ENCODE assay signal across 6 cellular contexts in the genomic region with DNA sequence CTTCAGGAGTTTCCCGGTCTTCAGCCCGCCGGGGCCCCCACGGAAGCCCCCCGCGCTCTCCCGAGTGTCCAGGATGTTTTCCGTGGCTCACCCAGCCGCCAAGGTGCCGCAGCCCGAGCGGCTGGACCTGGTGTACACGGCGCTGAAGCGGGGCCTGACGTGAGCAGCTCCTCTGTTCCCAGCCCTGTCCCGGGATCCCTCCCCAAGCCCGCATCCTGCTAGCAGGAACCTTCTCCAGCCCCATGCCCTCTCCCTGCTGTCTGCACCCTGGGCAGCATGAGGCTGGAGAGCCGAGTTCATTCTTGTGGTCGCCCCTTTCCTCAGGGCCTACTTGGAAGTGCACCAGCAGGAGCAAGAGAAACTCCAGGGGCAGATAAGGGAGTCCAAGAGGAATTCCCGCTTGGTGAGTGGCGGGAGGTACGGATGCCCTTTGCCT. TPM values are rescaled to one million over a fixed set of nuclear protein-coding genes. Genes with fewer than 3 reads are reported as not detected.
A peak's percentile ranks its signal among the peaks of the same experiment; 100 is the strongest.
DNase-seq lines count a peak whose midpoint lies in the region; ATAC-seq, FAIRE-seq and TF ChIP-seq lines count a peak whose summit lies in the region.

No MANE protein-coding gene starts in this region.

- H3K27ac ChIP-seq in K562 (ENCODE audit: extremely low read depth, low read depth, low read length), result no peak overlapping the region

- no peak for TF ChIP-seq RAD21 in K562 (CRISPR knock-in tag; conservative IDR thresholded peaks at IDR 0.05 in 1 of 2, IDR thresholded peaks at IDR 0.05 in 1 of 2)

- H3K4me3 ChIP-seq in GM08714 (ENCODE audit: low read length) (peak overlapping the region; percentile 75; the same call in 1 of the 2 replicates), K562 (no peak overlapping the region)

- no peak overlapping the region; a peak in 1 of 4 replicates for H3K9ac ChIP-seq in K562 (ENCODE audit: insufficient read depth in 1 of 2, low read depth in 2 of 2, low read length in 2 of 2)

- H3K4me2 ChIP-seq in K562 (ENCODE audit: insufficient read depth, low read length), result no peak overlapping the region

- no peaks in the 10 kb centered on the region for H3K27me3 ChIP-seq in K562 (ENCODE audit: control insufficient read depth in 2 of 2, insufficient read depth in 2 of 2, low read length in 2 of 2)

- no peak overlapping the region for H2AFZ ChIP-seq in K562 (ENCODE audit: low read depth, low read length)

- TF ChIP-seq POLR2A in K562 (conservative IDR thresholded peaks at IDR 0.05), result no peak

- H3K4me1 ChIP-seq in K562 (replicated peaks in 1 of 2; ENCODE audit: control insufficient read depth in 2 of 2, insufficient read depth in 2 of 2, low read length in 2 of 2), result peaks cover 0 to 37% of the 10 kb centered on the region in 2 experiments; a peak in 2 of 5 replicates

- in situ Hi-C loops in K562 (cut with MboI), result loop anchor here (5.0 kb wide), 1 partner anchor 104 kb away; no protein-coding TSS in a partner anchor

- H3K9me3 Mint-ChIP-seq in nephron, result no peaks in the 10 kb centered on the region

- H3K9me1 ChIP-seq in K562 (ENCODE audit: control insufficient read depth, insufficient read depth, low read length), result no peaks in the 10 kb centered on the region

- H3K36me3 ChIP-seq in K562 (ENCODE audit: control insufficient read depth, insufficient read depth, low read length), result peaks cover 27% of the 10 kb centered on the region; the same call in 1 of the 3 replicates

- no TSS peak for BruUV-seq in K562 (replicated peaks; lab: Mats Ljungman, UMichigan)

- peak overlapping the region; percentile 74 to 82 (median 77) for H3K4me3 Mint-ChIP-seq in nephron

- H3K27me3 Mint-ChIP-seq in nephron (ENCODE audit: low read depth), result peaks cover 38% of the 10 kb centered on the region

- DNase-seq in K562 (ENCODE audit: extremely low read depth in 1 of 4, low spot score in 3 of 4) (no peak), foreskin melanocyte (no peak), NCI-H1417 treated with DMSO at 0.1 percent for 48 hours (lab: John Stamatoyannopoulos, UW) (no peak)

- peaks cover 3% of the 10 kb centered on the region; the same call in 2 of the 3 replicates for H3K79me2 ChIP-seq in K562 (ENCODE audit: control insufficient read depth, insufficient read depth, low read length)

- peaks cover 18% of the 10 kb centered on the region for H3K4me1 Mint-ChIP-seq in nephron

- CTCF ChIA-PET in K562 (lab: Yijun Ruan, JAX; ENCODE audit: low intra/inter-chr PET ratio), result no interaction called here

- H3K27ac Mint-ChIP-seq in nephron, result peak overlapping the region in 2 of 3 experiments; percentile 18 to 24

- H3K9me3 ChIP-seq in K562 (replicated peaks; ENCODE audit: control insufficient read depth, insufficient read depth, low read depth, low read length), result no peaks in the 10 kb centered on the region

- no peak for ATAC-seq in K562
- ATAC-seq in GM21367 (IDR thresholded peaks at IDR 0.05; ENCODE audit: unreplicated experiment), result no peak

- peaks cover 33% of the 10 kb centered on the region for H3K36me3 Mint-ChIP-seq in nephron (ENCODE audit: low read depth)

- WGBS in K562 (ENCODE audit: insufficient coverage, low coverage, missing lambda C conversion rate), result 93% methylated on average over 10 of the region's 23 CpGs

- POLR2A ChIA-PET in K562 (lab: Yijun Ruan, JAX), result interaction anchor here (0.6 kb wide), 2 partner anchors 226 to 278 kb away, joined by 3 to 4 read pairs; no protein-coding TSS in a partner anchor

- no peak for TF ChIP-seq EP300 in K562 (IDR thresholded peaks at IDR 0.05; ENCODE audit: low read length)

- TF ChIP-seq CTCF in K562 (IDR thresholded peaks at IDR 0.05 in 2 of 3, conservative IDR thresholded peaks at IDR 0.05 in 1 of 3; ENCODE audit: insufficient read depth in 2 of 3, low read depth in 1 of 3, low read length in 3 of 3), result no peak
- no peak for TF ChIP-seq CTCF in nephron (IDR thresholded peaks at IDR 0.05; ENCODE audit: unreplicated experiment in 3 of 3)

- peaks cover 12% of the 10 kb centered on the region for H4K20me1 ChIP-seq in K562 (replicated peaks; ENCODE audit: control insufficient read depth, insufficient read depth, low read length)

- no peak for FAIRE-seq in K562 (lab: Jason Lieb, UNC)

- intact Hi-C loops in K562 (cut with micrococcal nuclease), result no loop called here

RNA-seq across cellular contexts. Expression of gene RIPOR1, which starts 10.1 kb away (rescaled TPM):
- 26.1 and 49.9 TPM in 2 replicates for total RNA-seq in K562 (2011; cell fraction: chromatin; rRNA removed; ENCODE audit: low replicate concordance)
- 21.0 and 27.9 TPM in 2 replicates for total RNA-seq in K562 (2011; cell fraction: nucleolus; rRNA removed)
- total RNA-seq in K562 (2011; cell fraction: nucleoplasm; rRNA removed), result 23.4 and 27.7 TPM in 2 replicates
- 3.5 and 7.9 TPM in 2 replicates for total RNA-seq in K562 (2014; rRNA removed)
- 1.2 and 1.4 TPM in 2 replicates for total RNA-seq in K562 (2014; rRNA removed; fragmentation: Illumina TruSeq; extraction: Trizol)
- 3.0 and 3.1 TPM in 2 replicates for total RNA-seq in K562 (2015; rRNA removed; fragmentation: Illumina TruSeq; extraction: Trizol)
- total RNA-seq in K562 (2021), result 25.4 and 31.1 TPM in 2 replicates
- 2.2 and 6.3 TPM in 2 replicates for polyA plus RNA-seq in K562 (2011; rRNA removed)
- polyA plus RNA-seq in K562 (2011; cell fraction: cytosol; rRNA removed), result 1.4 and 2.4 TPM in 2 replicates
- polyA plus RNA-seq in K562 (2011; cell fraction: nucleus; rRNA removed), result 19.6 and 20.6 TPM in 2 replicates
- polyA plus RNA-seq in K562 (2012), result 14.5 and 15.2 TPM in 2 replicates
- 10.0 and 14.1 TPM in 2 replicates for polyA plus RNA-seq in K562 (2014; fragmentation: Illumina TruSeq; extraction: Trizol)
- under 1 TPM; 0.36 to 0.37 TPM for polyA plus RNA-seq in K562 (2014; fragmentation: Nextera tagmentation; extraction: Ambion mirVana)
- polyA plus RNA-seq in K562 (2014; rRNA removed), result 7.2 and 9.2 TPM in 2 replicates
- 4.9 and 6.9 TPM in 2 replicates for polyA minus RNA-seq in K562 (2011; rRNA and poly(A)+ RNA removed)
- polyA minus RNA-seq in K562 (2011; cell fraction: cytosol; rRNA and poly(A)+ RNA removed), result 8.8 and 31.9 TPM in 2 replicates
- polyA minus RNA-seq in K562 (2011; cell fraction: nucleus; rRNA and poly(A)+ RNA removed), result 7.0 and 19.2 TPM in 2 replicates

RNA-seq across cellular contexts. Expression of gene CTCF, which starts 23.6 kb away (rescaled TPM):
- total RNA-seq in K562 (2011; cell fraction: chromatin; rRNA removed; ENCODE audit: low replicate concordance), result 41.2 and 61.0 TPM in 2 replicates
- total RNA-seq in K562 (2011; cell fraction: nucleolus; rRNA removed), result 26.5 and 26.8 TPM in 2 replicates
- 34.7 and 46.6 TPM in 2 replicates for total RNA-seq in K562 (2011; cell fraction: nucleoplasm; rRNA removed)
- total RNA-seq in K562 (2014; rRNA removed) (31.3 and 34.6 TPM in 2 replicates), K562 (2014; rRNA removed; fragmentation: Illumina TruSeq; extraction: Trizol) (36.5 and 37.6 TPM in 2 replicates), K562 (2015; rRNA removed; fragmentation: Illumina TruSeq; extraction: Trizol) (45.1 and 49.2 TPM in 2 replicates), K562 (2021) (37.5 and 37.9 TPM in 2 replicates)
- polyA plus RNA-seq in K562 (2011; rRNA removed) (21.0 and 33.9 TPM in 2 replicates), K562 (2014; fragmentation: Illumina TruSeq; extraction: Trizol) (41.0 and 47.1 TPM in 2 replicates), K562 (2014; fragmentation: Nextera tagmentation; extraction: Ambion mirVana) (10 to 100 TPM in 1 of 2 experiments, 1 to 10 TPM in 1; 7.8 to 11.0 TPM), K562 (2014; rRNA removed) (26.4 and 27.5 TPM in 2 replicates)
- polyA plus RNA-seq in K562 (2011; cell fraction: cytosol; rRNA removed), result 17.2 and 19.3 TPM in 2 replicates
- polyA plus RNA-seq in K562 (2011; cell fraction: nucleus; rRNA removed), result 12.8 and 14.9 TPM in 2 replicates
- 27.6 and 33.5 TPM in 2 replicates for polyA plus RNA-seq in K562 (2012)
- polyA minus RNA-seq in K562 (2011; rRNA and poly(A)+ RNA removed), result 34.2 and 51.3 TPM in 2 replicates
- polyA minus RNA-seq in K562 (2011; cell fraction: cytosol; rRNA and poly(A)+ RNA removed), result 21.9 and 28.2 TPM in 2 replicates
- 10.4 and 17.2 TPM in 2 replicates for polyA minus RNA-seq in K562 (2011; cell fraction: nucleus; rRNA and poly(A)+ RNA removed)

RNA-seq across cellular contexts. Expression of gene AGRP, which starts 55.3 kb away (rescaled TPM):
- total RNA-seq in K562 (2011; cell fraction: chromatin; rRNA removed; ENCODE audit: low replicate concordance), result not detected in 2 replicates
- total RNA-seq in K562 (2011; cell fraction: nucleolus; rRNA removed), result not detected in 2 replicates
- not detected in 2 replicates for total RNA-seq in K562 (2011; cell fraction: nucleoplasm; rRNA removed)
- total RNA-seq in K562 (2014; rRNA removed), result not detected in 2 replicates
- not detected in 2 replicates for total RNA-seq in K562 (2014; rRNA removed; fragmentation: Illumina TruSeq; extraction: Trizol)
- not detected in 2 replicates for total RNA-seq in K562 (2015; rRNA removed; fragmentation: Illumina TruSeq; extraction: Trizol)
- total RNA-seq in K562 (2021), result not detected in 2 replicates
- not detected in 2 replicates for polyA plus RNA-seq in K562 (2011; rRNA removed)
- polyA plus RNA-seq in K562 (2011; cell fraction: cytosol; rRNA removed), result not detected in 2 replicates
- not detected in 2 replicates for polyA plus RNA-seq in K562 (2011; cell fraction: nucleus; rRNA removed)
- not detected in 2 replicates for polyA plus RNA-seq in K562 (2012)
- polyA plus RNA-seq in K562 (2014; fragmentation: Illumina TruSeq; extraction: Trizol), result not detected in 2 replicates
- not detected for polyA plus RNA-seq in K562 (2014; fragmentation: Nextera tagmentation; extraction: Ambion mirVana)
- not detected in 2 replicates for polyA plus RNA-seq in K562 (2014; rRNA removed)
- not detected in 2 replicates for polyA minus RNA-seq in K562 (2011; rRNA and poly(A)+ RNA removed)
- polyA minus RNA-seq in K562 (2011; cell fraction: cytosol; rRNA and poly(A)+ RNA removed), result not detected in 2 replicates
- polyA minus RNA-seq in K562 (2011; cell fraction: nucleus; rRNA and poly(A)+ RNA removed), result not detected in 2 replicates

RNA-seq across cellular contexts. Expression of gene ATP6V0D1, which starts 57.7 kb away (rescaled TPM):
- 30.0 and 74.0 TPM in 2 replicates for total RNA-seq in K562 (2011; cell fraction: chromatin; rRNA removed; ENCODE audit: low replicate concordance)
- 56.4 and 56.6 TPM in 2 replicates for total RNA-seq in K562 (2011; cell fraction: nucleolus; rRNA removed)
- 38.9 and 42.7 TPM in 2 replicates for total RNA-seq in K562 (2011; cell fraction: nucleoplasm; rRNA removed)
- total RNA-seq in K562 (2014; rRNA removed), result 45.6 and 54.5 TPM in 2 replicates
- 22.0 and 30.6 TPM in 2 replicates for total RNA-seq in K562 (2014; rRNA removed; fragmentation: Illumina TruSeq; extraction: Trizol)
- total RNA-seq in K562 (2015; rRNA removed; fragmentation: Illumina TruSeq; extraction: Trizol), result 51.8 and 53.5 TPM in 2 replicates
- total RNA-seq in K562 (2021), result 61.3 and 61.5 TPM in 2 replicates
- 48.2 and 51.5 TPM in 2 replicates for polyA plus RNA-seq in K562 (2011; rRNA removed)
- polyA plus RNA-seq in K562 (2011; cell fraction: cytosol; rRNA removed), result 97.2 and 146 TPM in 2 replicates
- polyA plus RNA-seq in K562 (2011; cell fraction: nucleus; rRNA removed), result 52.3 and 67.8 TPM in 2 replicates
- 84.3 and 116 TPM in 2 replicates for polyA plus RNA-seq in K562 (2012)
- polyA plus RNA-seq in K562 (2014; fragmentation: Illumina TruSeq; extraction: Trizol), result 64.9 and 69.7 TPM in 2 replicates
- 10 to 100 TPM; 23.2 to 40.7 TPM for polyA plus RNA-seq in K562 (2014; fragmentation: Nextera tagmentation; extraction: Ambion mirVana)
- polyA plus RNA-seq in K562 (2014; rRNA removed), result 33.9 and 37.3 TPM in 2 replicates
- 45.3 and 118 TPM in 2 replicates for polyA minus RNA-seq in K562 (2011; rRNA and poly(A)+ RNA removed)
- 61.6 and 78.2 TPM in 2 replicates for polyA minus RNA-seq in K562 (2011; cell fraction: cytosol; rRNA and poly(A)+ RNA removed)
- 17.6 and 17.7 TPM in 2 replicates for polyA minus RNA-seq in K562 (2011; cell fraction: nucleus; rRNA and poly(A)+ RNA removed)
